ENCODE assay signal across 8 cellular contexts in genomic region chr2:127293758-127294562, GRCh38. TPM values are rescaled to one million over a fixed set of nuclear protein-coding genes. Genes with fewer than 3 reads are reported as not detected.
DNase-seq lines count a peak whose midpoint lies in the region; ATAC-seq and TF ChIP-seq lines count a peak whose summit lies in the region.

Gene ERCC3 (minus strand): TSS chr2:127294144. CDS start chr2:127294081, 63 bp downstream.

- TF ChIP-seq CTCF in AG10803 (conservative IDR thresholded peaks at IDR 0.05; ENCODE audit: low read length) (no peak), chondrocyte (IDR thresholded peaks at IDR 0.05) (no peak)

- peaks cover 15% of the 10 kb centered on the region for H3K36me3 Mint-ChIP-seq in chondrocyte (ENCODE audit: low read depth)

- peaks cover 22% of the 10 kb centered on the region for H3K4me1 Mint-ChIP-seq in chondrocyte (ENCODE audit: low read depth)

- H3K4me3 ChIP-seq in AG10803 (ENCODE audit: low read length): peak within 1 kb of the TSS; percentile 95

- in situ Hi-C loops in GM18951 (cut with MboI; ENCODE audit: low sequenced_read_pairs, unreplicated experiment): no loop called here

- DNase-seq in AG10803 (ENCODE audit: low read depth) (peak; percentile 78), NCI-H446 (lab: John Stamatoyannopoulos, UW) (peak; percentile 69 to 85), chondrocyte (ENCODE audit: low spot score) (peak; percentile 96), kidney glomerular epithelial cell (lab: John Stamatoyannopoulos, UW) (peak; percentile 44)
- peak; percentile 56 to 74 for DNase-seq in activated CD4-positive, alpha-beta T cell treated with anti-CD3 and anti-CD28 coated beads for 24 hours (ENCODE audit: low read depth in 2 of 2)
- peak; percentile 68 to 79 for DNase-seq in stimulated activated CD4-positive, alpha-beta T cell treated with anti-CD3 and anti-CD28 coated beads, Interleukin-15, amount 100 ng/mL, for 48 hours (ENCODE audit: low read depth in 2 of 2)

- H3K4me3 Mint-ChIP-seq in chondrocyte (ENCODE audit: unreplicated experiment): peak within 1 kb of the TSS; percentile 99

- H3K9me3 Mint-ChIP-seq in chondrocyte (ENCODE audit: low read depth): no peaks in the 10 kb centered on the region

- no peaks in the 10 kb centered on the region for H3K27me3 Mint-ChIP-seq in chondrocyte (ENCODE audit: low read depth)

- peak; percentile 92 for TF ChIP-seq POLR2A in GM18951 (IDR thresholded peaks at IDR 0.05; ENCODE audit: extremely low read depth, insufficient read depth, insufficient read length)

- peak within 1 kb of the TSS; percentile 95 for H3K27ac Mint-ChIP-seq in chondrocyte (ENCODE audit: unreplicated experiment)

- ATAC-seq in HG03175 (IDR thresholded peaks at IDR 0.05; ENCODE audit: unreplicated experiment): peak; percentile 99

RNA-seq across cellular contexts. Expression of gene ERCC3, which starts in this region (rescaled TPM):
- 35.2 to 41.8 TPM (median 37.5 TPM) in 3 replicates for total RNA-seq in chondrocyte

Comparison
In these comparisons a context has a peak if more than half of its experiments do, and no peak if none do; other contexts are left out.
1. Peak in every context shown above with its lines: DNase-seq, ATAC-seq and H3K4me3 ChIP-seq.
2. DNase-seq: peak in every context shown above with its lines; median percentile 96 in chondrocyte; 78 in AG10803; 77 in NCI-H446; 74 in stimulated activated CD4-positive, alpha-beta T cell treated with anti-CD3 and anti-CD28 coated beads, Interleukin-15, amount 100 ng/mL, for 48 hours; 65 in activated CD4-positive, alpha-beta T cell treated with anti-CD3 and anti-CD28 coated beads for 24 hours; 44 in kidney glomerular epithelial cell.